ENCODE assay signal across 19 cellular contexts in the genomic region with DNA sequence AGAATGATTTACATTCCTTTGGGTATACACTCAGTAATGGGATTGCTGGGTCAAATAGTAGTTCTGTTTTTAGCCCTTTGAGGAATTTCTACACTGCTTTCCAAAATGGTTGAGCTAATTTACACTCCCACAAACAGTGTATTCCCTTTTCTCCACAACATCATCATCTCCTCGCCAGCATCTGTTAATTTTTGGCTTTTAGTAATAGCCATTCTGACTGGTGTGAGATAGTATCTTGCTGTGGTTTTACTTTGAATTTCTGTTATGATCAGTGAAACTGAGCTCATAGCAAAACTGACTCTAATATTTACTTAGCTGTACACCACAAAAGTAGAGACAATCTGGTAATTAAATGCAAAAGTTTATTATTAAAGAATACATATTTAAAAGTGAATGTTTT.
DNase-seq lines count a peak whose midpoint lies in the region; ATAC-seq and TF ChIP-seq lines count a peak whose summit lies in the region.
"Had no signal": no experiment of that assay in that cellular context is flagged by ENCODE, and none has a peak within 500 bp of the region (broad histone marks: within the 10 kb centered on the region; RNA-seq: fewer than 3 reads in every experiment).

No MANE protein-coding gene starts in this region.

- peaks cover 5% of the 10 kb centered on the region for H3K4me1 Mint-ChIP-seq in type B pancreatic cell (ENCODE audit: unreplicated experiment)
- H3K4me1 Mint-ChIP-seq: CD4-positive, alpha-beta memory T cell; IgD-negative memory B cell had no signal

- H3K4me3 ChIP-seq in right cardiac atrium (ENCODE audit: low read length), result no peak overlapping the region
- no peak overlapping the region for H3K4me3 ChIP-seq in Loucy (ENCODE audit: low read length, poor library complexity, severe bottlenecking)
- no peak overlapping the region for H3K4me3 ChIP-seq in fibroblast of villous mesenchyme (ENCODE audit: low read depth, low read length)
- H3K4me3 ChIP-seq in esophagus muscularis mucosa, result no peak overlapping the region
- H3K4me3 ChIP-seq: BLaER1 treated with 17β-estradiol and CSF1 and Interleukin-3, amounts not matched to agents 10 nM and 100 nM; MG63; SJSA1 had no signal

- no peaks in the 10 kb centered on the region for H3K36me3 ChIP-seq in Loucy (ENCODE audit: insufficient read depth, low read length)
- no peaks in the 10 kb centered on the region for H3K36me3 ChIP-seq in esophagus muscularis mucosa
- H3K36me3 ChIP-seq: BLaER1 treated with 17β-estradiol and CSF1 and Interleukin-3, amounts not matched to agents 10 nM and 100 nM; MG63; SJSA1 had no signal

- H3K9me3 ChIP-seq in right cardiac atrium (ENCODE audit: control insufficient read depth, low read length) (no peaks in the 10 kb centered on the region), Loucy (ENCODE audit: insufficient read depth, low read depth, low read length) (no peaks in the 10 kb centered on the region), esophagus muscularis mucosa (no peaks in the 10 kb centered on the region)
- H3K9me3 ChIP-seq: MG63, SJSA1 had no signal

- H3K27ac ChIP-seq in right cardiac atrium (ENCODE audit: low read length) (no peak overlapping the region), esophagus muscularis mucosa (replicated peaks in 1 of 4) (no peak overlapping the region)
- H3K27ac ChIP-seq: BLaER1 treated with 17β-estradiol and CSF1 and Interleukin-3, amounts not matched to agents 10 nM and 100 nM; SJSA1 had no signal

- WGBS in right cardiac atrium, result 44% methylated on average over 1 of the region's 1 CpG
- WGBS in esophagus muscularis mucosa, result 32% methylated on average over 1 of the region's 1 CpG

- H3K36me3 Mint-ChIP-seq in type B pancreatic cell, result no peaks in the 10 kb centered on the region
- H3K36me3 Mint-ChIP-seq: CD4-positive, alpha-beta memory T cell; IgD-negative memory B cell had no signal

- H3K27me3 ChIP-seq in right cardiac atrium (ENCODE audit: control insufficient read depth, insufficient read depth) (no peaks in the 10 kb centered on the region), Loucy (ENCODE audit: insufficient read depth, low read length, poor library complexity, severe bottlenecking) (no peaks in the 10 kb centered on the region), esophagus muscularis mucosa (no peaks in the 10 kb centered on the region)
- H3K27me3 ChIP-seq: BLaER1 treated with 17β-estradiol and CSF1 and Interleukin-3, amounts not matched to agents 10 nM and 100 nM; MG63; SJSA1 had no signal

- ATAC-seq in Right ventricle myocardium inferior (peak; percentile 56), right cardiac atrium (no peak), GM19467 (IDR thresholded peaks at IDR 0.05; ENCODE audit: unreplicated experiment) (no peak)

- TF ChIP-seq POLR2A in esophagus muscularis mucosa (IDR thresholded peaks at IDR 0.05; ENCODE audit: low read depth), result no peak

- no peak overlapping the region for H3K9ac ChIP-seq in Loucy (ENCODE audit: low read depth, low read length, poor library complexity, severe bottlenecking)
- H3K9ac ChIP-seq: BLaER1 treated with 17β-estradiol and CSF1 and Interleukin-3, amounts not matched to agents 10 nM and 100 nM had no signal

- H4K20me1 ChIP-seq in Loucy (ENCODE audit: insufficient read depth, low read length, poor library complexity, severe bottlenecking), result no peaks in the 10 kb centered on the region
- H4K20me1 ChIP-seq: BLaER1 treated with 17β-estradiol and CSF1 and Interleukin-3, amounts not matched to agents 10 nM and 100 nM had no signal

- H3F3A ChIP-seq in Loucy (ENCODE audit: low read depth), result no peaks in the 10 kb centered on the region

- no peak for DNase-seq in Right ventricle myocardium inferior (ENCODE audit: missing footprints)
- no peak for DNase-seq in right cardiac atrium
- peak; percentile 18 for DNase-seq in fibroblast of villous mesenchyme (ENCODE audit: low read depth)
- no peak for DNase-seq in type B pancreatic cell (ENCODE audit: extremely low spot score, unreplicated experiment)
- no peak for DNase-seq in esophagus muscularis mucosa (ENCODE audit: extremely low spot score)
- DNase-seq: 8988T; Caco-2; CD4-positive, alpha-beta memory T cell; Karpas-422; MG63; NCI-H1417 treated with DMSO at 0.1 percent for 48 hours; NCI-H187 treated with DMSO at 0.1 percent for 48 hours; NCI-H2107; NCI-H510A had no signal

- no peaks in the 10 kb centered on the region for H3K9me3 Mint-ChIP-seq in type B pancreatic cell

- H3K4me1 ChIP-seq in right cardiac atrium (ENCODE audit: control insufficient read depth, insufficient read depth, low read length), result no peaks in the 10 kb centered on the region
- H3K4me1 ChIP-seq in Loucy (ENCODE audit: insufficient read depth, low read length, poor library complexity, severe bottlenecking), result peaks cover 6% of the 10 kb centered on the region
- H3K4me1 ChIP-seq in esophagus muscularis mucosa, result peaks cover 0 to 8% (median 3%) of the 10 kb centered on the region in 4 donors
- H3K4me1 ChIP-seq: BLaER1 treated with 17β-estradiol and CSF1 and Interleukin-3, amounts not matched to agents 10 nM and 100 nM; Caco-2; SJSA1 had no signal

- peak overlapping the region; percentile 30 for H3K27ac Mint-ChIP-seq in type B pancreatic cell
- H3K27ac Mint-ChIP-seq: CD4-positive, alpha-beta memory T cell; IgD-negative memory B cell had no signal

- H3K27me3 Mint-ChIP-seq in type B pancreatic cell, result no peaks in the 10 kb centered on the region
- H3K27me3 Mint-ChIP-seq: CD4-positive, alpha-beta memory T cell; IgD-negative memory B cell had no signal

- no peaks in the 10 kb centered on the region for H3K9me2 ChIP-seq in Loucy (replicated peaks; ENCODE audit: low read depth, low read length)

- no peak overlapping the region for H3K4me3 Mint-ChIP-seq in type B pancreatic cell
- H3K4me3 Mint-ChIP-seq: CD4-positive, alpha-beta memory T cell; IgD-negative memory B cell had no signal

- intact Hi-C loops in Right ventricle myocardium inferior (cut with DNase I), result no loop called here
- intact Hi-C loops in right cardiac atrium (cut with DNase I), result no loop called here
- intact Hi-C loops in esophagus muscularis mucosa (cut with DNase I), result no loop called here

- H2AFZ ChIP-seq in Loucy (ENCODE audit: low read length), result no peak overlapping the region

- TF ChIP-seq CTCF in Loucy (conservative IDR thresholded peaks at IDR 0.05; ENCODE audit: low read length), result no peak
- TF ChIP-seq CTCF in fibroblast of villous mesenchyme (IDR thresholded peaks at IDR 0.05; ENCODE audit: insufficient read depth, low read depth, low read length), result no peak
- no peak for TF ChIP-seq CTCF in type B pancreatic cell (conservative IDR thresholded peaks at IDR 0.05)
- TF ChIP-seq CTCF in esophagus muscularis mucosa (IDR thresholded peaks at IDR 0.05), result no peak

- TF ChIP-seq EP300 in esophagus muscularis mucosa (IDR thresholded peaks at IDR 0.05), result no peak

- H3K4me2 ChIP-seq in Loucy (ENCODE audit: low read depth, low read length, poor library complexity, severe bottlenecking), result peak overlapping the region; percentile 34
- H3K4me2 ChIP-seq: BLaER1 treated with 17β-estradiol and CSF1 and Interleukin-3, amounts not matched to agents 10 nM and 100 nM had no signal

- H3K79me2 ChIP-seq in Loucy (ENCODE audit: insufficient read depth, low read length), result no peaks in the 10 kb centered on the region
